In the genomic region with DNA sequence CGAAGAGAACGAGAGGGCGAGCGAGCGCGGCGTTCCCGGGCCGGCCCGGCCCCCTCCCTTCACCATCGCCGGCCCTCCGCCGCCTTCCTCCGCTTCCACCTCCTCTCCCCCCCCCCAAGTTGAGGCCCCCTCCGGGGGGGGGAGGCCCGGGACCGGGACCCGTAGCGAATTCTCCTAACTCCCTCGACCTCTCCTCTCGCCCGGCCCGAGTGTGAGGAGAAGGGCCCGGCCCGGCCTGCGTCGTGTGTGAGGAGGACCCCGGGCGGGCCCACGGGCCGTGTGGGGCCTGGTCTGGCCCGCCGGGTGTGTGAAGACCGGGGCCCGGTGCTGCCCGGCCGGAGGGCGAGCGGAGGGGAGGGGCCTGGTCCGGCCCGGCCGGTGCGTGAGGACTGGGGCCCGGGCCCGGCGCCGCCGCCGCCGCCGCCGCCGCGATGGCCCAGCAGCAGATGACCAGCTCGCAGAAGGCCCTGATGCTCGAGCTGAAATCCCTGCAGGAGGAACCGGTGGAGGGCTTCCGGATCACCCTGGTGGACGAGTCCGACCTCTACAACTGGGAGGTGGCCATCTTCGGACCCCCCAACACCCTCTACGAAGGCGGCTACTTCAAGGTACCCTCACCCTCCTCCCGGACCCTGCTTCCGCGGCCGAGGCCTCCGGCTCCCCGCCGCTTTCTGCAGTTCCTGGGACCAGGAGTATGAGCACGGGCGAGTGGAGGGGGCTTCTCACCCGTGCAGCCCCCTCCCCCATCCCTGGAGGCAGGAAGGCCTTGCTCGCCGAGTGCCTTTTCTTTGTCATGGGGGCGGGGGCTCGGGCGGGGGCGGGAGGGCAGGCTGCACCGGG, we compare ENCODE assay signal across 8 cellular contexts. TPM values are rescaled to one million over a fixed set of nuclear protein-coding genes. Genes with fewer than 3 reads are reported as not detected.
DNase-seq lines count a peak whose midpoint lies in the region; ATAC-seq, FAIRE-seq and TF ChIP-seq lines count a peak whose summit lies in the region.

No MANE protein-coding gene starts in this region.

- H3K4me3 ChIP-seq in CD8-positive, alpha-beta T cell (ENCODE audit: low read depth, low read length) = peak overlapping the region; percentile 80
- H3K4me3 ChIP-seq in SJSA1 (peak overlapping the region; percentile 88), pancreas (peak overlapping the region; percentile 66 to 93 (median 76))

- peak overlapping the region; percentile 89 for H3K4me3 Mint-ChIP-seq in CD8-positive, alpha-beta T cell

- WGBS in pancreas, 2 donors = 0 to 1% methylated on average over 54 to 80 of the region's 81 CpGs

- intact Hi-C loops in CD8-positive, alpha-beta T cell (cut with DNase I, micrococcal nuclease) = loop anchor here (2.0 to 10.0 kb wide), 9 partner anchors 231 to 1265 kb away; a partner anchor contains a TSS
- intact Hi-C loops in head of caudate nucleus (cut with DNase I) = loop anchor here (10.0 kb wide), 2 partner anchors 97 to 227 kb away; a partner anchor contains a TSS
- intact Hi-C loops in pancreas (cut with DNase I) = loop anchor here in 1 of 3 donors (5.0 kb wide), 1 partner anchor 35 kb away; no protein-coding TSS in a partner anchor

- H3K36me3 Mint-ChIP-seq in CD8-positive, alpha-beta T cell = peaks cover 3% of the 10 kb centered on the region
- H3K36me3 Mint-ChIP-seq in activated naive CD4-positive, alpha-beta T cell treated with anti-CD3 and anti-CD28 coated beads, Interleukin-2, amount 50 U/mL, for 72 hours = peaks cover 9 to 16% of the 10 kb centered on the region in 2 donors

- DNase-seq in CD8-positive, alpha-beta T cell = peak; percentile 16 to 71 (median 40)
- DNase-seq in GM19240 (ENCODE audit: insufficient read length, low spot score) (peak; percentile 19), SJSA1 (ENCODE audit: low read depth in 1 of 2, low spot score in 2 of 2) (peak; percentile 67 to 68), head of caudate nucleus (peak in 34 of 42 donors; percentile 15 to 67 (median 46)), pancreas (peak in 5 of 6 donors; percentile 63 to 85 (median 70)), ureter (ENCODE audit: low spot score) (peak; percentile 63)
- DNase-seq in activated naive CD4-positive, alpha-beta T cell treated with anti-CD3 and anti-CD28 coated beads, Interleukin-2, amount 50 U/mL, for 72 hours (ENCODE audit: low spot score in 2 of 2) = peak; percentile 57 to 66

- POLR2A ChIA-PET in CD8-positive, alpha-beta T cell (lab: Charles Lee) = no interaction called here

- H3K4me1 Mint-ChIP-seq in CD8-positive, alpha-beta T cell (ENCODE audit: low read depth) = peaks cover 50% of the 10 kb centered on the region

- FAIRE-seq in pancreas (lab: Jason Lieb, UNC) = no peak

- ATAC-seq in CD8-positive, alpha-beta T cell = peak; percentile 4
- peak; percentile 20 for ATAC-seq in HG03521 (IDR thresholded peaks at IDR 0.05; ENCODE audit: unreplicated experiment)
- peak; percentile 7 to 31 for ATAC-seq in activated naive CD4-positive, alpha-beta T cell treated with anti-CD3 and anti-CD28 coated beads, Interleukin-2, amount 50 U/mL, for 72 hours
- ATAC-seq in pancreas = peak; percentile 9 to 38 (median 26)

- H3K36me3 ChIP-seq in CD8-positive, alpha-beta T cell (ENCODE audit: insufficient read depth, low read length) = no peaks in the 10 kb centered on the region
- peaks cover 5% of the 10 kb centered on the region; the same call in 1 of the 2 replicates for H3K36me3 ChIP-seq in SJSA1
- H3K36me3 ChIP-seq in pancreas = no peaks in the 10 kb centered on the region

- CTCF ChIA-PET in CD8-positive, alpha-beta T cell (lab: Charles Lee) = no interaction called here

- peak overlapping the region; percentile 74 for H3K27ac Mint-ChIP-seq in CD8-positive, alpha-beta T cell
- peak overlapping the region; percentile 68 to 98 for H3K27ac Mint-ChIP-seq in activated naive CD4-positive, alpha-beta T cell treated with anti-CD3 and anti-CD28 coated beads, Interleukin-2, amount 50 U/mL, for 72 hours

- no peak for TF ChIP-seq CTCF in CD8-positive, alpha-beta T cell (IDR thresholded peaks at IDR 0.05)
- no peak for TF ChIP-seq CTCF in pancreas (IDR thresholded peaks at IDR 0.05)

- H3K4me1 ChIP-seq in CD8-positive, alpha-beta T cell (ENCODE audit: insufficient read depth, low read length) = peaks cover 23% of the 10 kb centered on the region
- H3K4me1 ChIP-seq in SJSA1 (replicated peaks) (peaks cover 30% of the 10 kb centered on the region), pancreas (peaks cover 6 to 41% (median 20%) of the 10 kb centered on the region in 3 donors)

- peak overlapping the region; percentile 66 for H3K27ac ChIP-seq in CD8-positive, alpha-beta T cell (ENCODE audit: low read depth, low read length)
- H3K27ac ChIP-seq in SJSA1 (peak overlapping the region; percentile 90), pancreas (peak overlapping the region; percentile 89 to 99 (median 96))

- no peaks in the 10 kb centered on the region for H3K27me3 ChIP-seq in CD8-positive, alpha-beta T cell (ENCODE audit: insufficient read depth, low read length)
- no peaks in the 10 kb centered on the region for H3K27me3 ChIP-seq in SJSA1 (replicated peaks)
- H3K27me3 ChIP-seq in pancreas = no peaks in the 10 kb centered on the region

- no peaks in the 10 kb centered on the region for H3K27me3 Mint-ChIP-seq in CD8-positive, alpha-beta T cell (ENCODE audit: low read depth)

- H3K9me3 ChIP-seq in CD8-positive, alpha-beta T cell (ENCODE audit: low read length) = no peaks in the 10 kb centered on the region
- H3K9me3 ChIP-seq in SJSA1 (replicated peaks) (no peaks in the 10 kb centered on the region), pancreas (no peaks in the 10 kb centered on the region)

- no peaks in the 10 kb centered on the region for H3K9me3 Mint-ChIP-seq in CD8-positive, alpha-beta T cell
- no peaks in the 10 kb centered on the region for H3K9me3 Mint-ChIP-seq in activated naive CD4-positive, alpha-beta T cell treated with anti-CD3 and anti-CD28 coated beads, Interleukin-2, amount 50 U/mL, for 72 hours

RNA-seq across cellular contexts. Expression of a gene that starts 0.6 kb away (rescaled TPM):
- total RNA-seq in CD8-positive, alpha-beta T cell = 10 to 100 TPM; 20.0 to 20.1 TPM
- total RNA-seq in SJSA1 (2014; rRNA removed; shearing (Covaris generic)) = 8.6 and 11.8 TPM in 2 replicates
- 10 to 100 TPM; 44.4 to 50.1 TPM for total RNA-seq in activated naive CD4-positive, alpha-beta T cell treated with anti-CD3 and anti-CD28 coated beads, Interleukin-2, amount 50 U/mL, for 72 hours
- total RNA-seq in pancreas = 10 to 100 TPM; 33.1 to 44.8 (median 36.2) TPM
- polyA plus RNA-seq in pancreas = 10 to 100 TPM; 13.3 to 16.6 TPM
- 35.6 TPM for total RNA-seq in ureter

RNA-seq across cellular contexts. Expression of a gene that starts 22.2 kb away (rescaled TPM):
- not detected for total RNA-seq in CD8-positive, alpha-beta T cell
- not detected in 2 replicates for total RNA-seq in SJSA1 (2014; rRNA removed; shearing (Covaris generic))
- not detected for total RNA-seq in activated naive CD4-positive, alpha-beta T cell treated with anti-CD3 and anti-CD28 coated beads, Interleukin-2, amount 50 U/mL, for 72 hours
- total RNA-seq in pancreas (1,000 to 10,000 TPM in 3 of 6 donors, 100 to 1,000 TPM in 3; 341 to 5,218 (median 1,762) TPM), ureter (6.5 TPM)
- polyA plus RNA-seq in pancreas = 1,000 to 10,000 TPM in 1 of 2 donors, 100 to 1,000 TPM in 1; 986 to 1,801 TPM

Comparison
In these comparisons a context has a peak if more than half of its experiments do, and no peak if none do; other contexts are left out.
1. Peak in every context shown above with its lines: DNase-seq, ATAC-seq, H3K4me3 ChIP-seq and H3K27ac ChIP-seq.
2. DNase-seq: peak in every context shown above with its lines; median percentile 70 in pancreas; 68 in SJSA1; 63 in ureter; 62 in activated naive CD4-positive, alpha-beta T cell treated with anti-CD3 and anti-CD28 coated beads, Interleukin-2, amount 50 U/mL, for 72 hours; 46 in head of caudate nucleus; 40 in CD8-positive, alpha-beta T cell; 19 in GM19240.
3. RNA of a gene that starts 22.2 kb away (total RNA-seq): 341 to 5,218 TPM in pancreas; 6.5 TPM in ureter (single experiment), not detected in CD8-positive, alpha-beta T cell, not detected in SJSA1 and not detected in activated naive CD4-positive, alpha-beta T cell treated with anti-CD3 and anti-CD28 coated beads, Interleukin-2, amount 50 U/mL, for 72 hours; every median in the first group is over 10 times any median in the second.